ENCODE assay signal across 8 cellular contexts in genomic region chr12:110282956-110283817, GRCh38. TPM values are rescaled to one million over a fixed set of nuclear protein-coding genes. Genes with fewer than 3 reads are reported as not detected.
DNase-seq lines count a peak whose midpoint lies in the region; ATAC-seq and TF ChIP-seq lines count a peak whose summit lies in the region.

No MANE protein-coding gene starts in this region.

- H3K4me3 Mint-ChIP-seq in naive B cell, result peak overlapping the region; percentile 85 to 93 (median 92)

- H3K27ac ChIP-seq in BLaER1 (peak overlapping the region; percentile 99), breast epithelium (peak overlapping the region; percentile 28 to 98)

- no peaks in the 10 kb centered on the region for H3K27me3 ChIP-seq in BLaER1
- no peaks in the 10 kb centered on the region for H3K27me3 ChIP-seq in breast epithelium

- H3K27me3 Mint-ChIP-seq in naive B cell, result no peaks in the 10 kb centered on the region

- ATAC-seq in naive B cell (ENCODE audit: low read depth in 2 of 2) (no peak), HG02588 (IDR thresholded peaks at IDR 0.05; ENCODE audit: unreplicated experiment) (no peak), GM19455 (IDR thresholded peaks at IDR 0.05; ENCODE audit: unreplicated experiment) (no peak), HG03457 (IDR thresholded peaks at IDR 0.05; ENCODE audit: unreplicated experiment) (no peak), GM19328 (IDR thresholded peaks at IDR 0.05; ENCODE audit: unreplicated experiment) (no peak)

- H3K4me1 ChIP-seq in BLaER1 (peaks cover 60% of the 10 kb centered on the region), breast epithelium (peaks cover 0 to 7% of the 10 kb centered on the region in 2 donors)

- peaks cover 0 to 5% of the 10 kb centered on the region in 2 donors for H3K36me3 Mint-ChIP-seq in naive B cell

- peaks cover 39% of the 10 kb centered on the region for H3K36me3 ChIP-seq in BLaER1
- H3K36me3 ChIP-seq in breast epithelium, result no peaks in the 10 kb centered on the region

- peak overlapping the region in 3 of 6 donors; percentile 3 to 95 (median 94) for H3K27ac Mint-ChIP-seq in naive B cell

- peak overlapping the region; percentile 99 for H3K9ac ChIP-seq in BLaER1

- DNase-seq in LNCaP clone FGC (ENCODE audit: low read depth) (no peak), breast epithelium (ENCODE audit: low spot score in 2 of 2) (no peak), naive B cell (no peak)

- no peaks in the 10 kb centered on the region for H3K9me3 Mint-ChIP-seq in naive B cell

- intact Hi-C loops in breast epithelium (cut with DNase I; ENCODE audit: low total_unique reads), result no loop called here

- peaks cover 41 to 61% (median 53%) of the 10 kb centered on the region in 3 donors for H3K4me1 Mint-ChIP-seq in naive B cell

- TF ChIP-seq POLR2A in breast epithelium (IDR thresholded peaks at IDR 0.05), result no peak

- peaks cover 66% of the 10 kb centered on the region for H4K20me1 ChIP-seq in BLaER1

- TF ChIP-seq CTCF in LNCaP clone FGC (IDR thresholded peaks at IDR 0.05; ENCODE audit: control insufficient read depth, extremely low read depth, insufficient read depth) (no peak), breast epithelium (IDR thresholded peaks at IDR 0.05) (no peak)

- H3K9me3 ChIP-seq in BLaER1 (no peaks in the 10 kb centered on the region), breast epithelium (no peaks in the 10 kb centered on the region)

- H3K4me3 ChIP-seq in BLaER1 (peak overlapping the region; percentile 95), LNCaP clone FGC (ENCODE audit: low read depth, low read length) (peak overlapping the region; percentile 85), breast epithelium (peak overlapping the region; percentile 73 to 81 (median 77))

- H3K4me2 ChIP-seq in BLaER1, result peak overlapping the region; percentile 76

RNA-seq across cellular contexts. Expression of gene ATP2A2, which starts 2.1 kb away (rescaled TPM):
- total RNA-seq in breast epithelium, result 100 to 1,000 TPM in 2 of 3 donors, 10 to 100 TPM in 1; 95.1 to 109 (median 102) TPM
- polyA plus RNA-seq in naive B cell (ENCODE audit: low read depth in 6 of 6), result 1 to 10 TPM; 1.6 to 3.8 (median 2.8) TPM
